In the genomic region with DNA sequence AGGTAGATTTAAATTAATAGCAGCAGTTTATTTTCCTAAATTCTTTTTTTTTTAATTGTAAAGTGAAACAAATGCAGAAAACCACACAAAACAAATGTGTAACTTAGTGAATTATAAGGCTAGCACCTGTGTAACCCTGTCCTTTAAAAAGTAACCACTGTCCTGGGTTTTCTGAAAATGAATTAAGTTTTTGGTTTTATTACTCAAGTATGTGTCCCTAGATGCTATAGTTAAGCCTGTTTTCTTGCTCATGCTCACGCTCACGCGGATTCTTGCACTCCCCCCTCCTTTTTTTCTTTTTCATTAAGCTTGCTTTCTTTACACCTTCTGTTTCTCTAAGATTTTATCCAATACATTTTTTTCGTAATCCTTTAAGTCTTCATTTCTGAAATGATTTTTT, we compare ENCODE assay signal across 20 cellular contexts. TPM values are rescaled to one million over a fixed set of nuclear protein-coding genes. Genes with fewer than 3 reads are reported as not detected.
A peak's percentile ranks its signal among the peaks of the same experiment; 100 is the strongest.
DNase-seq lines count a peak whose midpoint lies in the region; ATAC-seq and TF ChIP-seq lines count a peak whose summit lies in the region.
"Had no signal": no experiment of that assay in that cellular context is flagged by ENCODE, and none has a peak within 500 bp of the region (broad histone marks: within the 10 kb centered on the region; RNA-seq: fewer than 3 reads in every experiment).

No MANE protein-coding gene starts in this region.

- H3K14ac ChIP-seq in H9 (ENCODE audit: insufficient read depth, low read length), result no peak overlapping the region

- H2BK120ac ChIP-seq in H9 (ENCODE audit: low read depth, low read length, poor library complexity, severe bottlenecking), result no peak overlapping the region

- no peak for TF ChIP-seq CTCF in H9 (conservative IDR thresholded peaks at IDR 0.05)
- no peak for TF ChIP-seq CTCF in natural killer cell (IDR thresholded peaks at IDR 0.05)
- no peak for TF ChIP-seq CTCF in stomach (IDR thresholded peaks at IDR 0.05)

- no peak overlapping the region for H3K23ac ChIP-seq in H9 (ENCODE audit: insufficient read length, low read depth, low read length)

- no peak overlapping the region for H2BK12ac ChIP-seq in H9 (ENCODE audit: insufficient read length, low read depth, low read length)

- H3K4me1 ChIP-seq in H9 (ENCODE audit: insufficient read depth, low read length) (no peaks in the 10 kb centered on the region; the same call in 1 of the 2 replicates), stomach (peaks cover 0 to 58% (median 12%) of the 10 kb centered on the region in 4 donors)

- no peak overlapping the region for H3T11ph ChIP-seq in H9 (ENCODE audit: low read length)

- no peak for TF ChIP-seq POLR2A in stomach (IDR thresholded peaks at IDR 0.05)

- CTCF ChIA-PET in activated CD4-positive, alpha-beta T cell treated with anti-CD3 and anti-CD28 coated beads for 36 hours (lab: Charles Lee), result interaction anchor here (1.9 kb wide), 1 partner anchor 20 kb away, joined by 5 read pairs; no protein-coding TSS in a partner anchor

- no peak overlapping the region for H2AK5ac ChIP-seq in H9 (ENCODE audit: insufficient read length, low read length)

- H3K27me3 Mint-ChIP-seq in activated CD4-positive, alpha-beta T cell treated with anti-CD3 and anti-CD28 coated beads for 36 hours, result no peaks in the 10 kb centered on the region
- no peaks in the 10 kb centered on the region for H3K27me3 Mint-ChIP-seq in activated CD4-positive, alpha-beta T cell treated with anti-CD3 and anti-CD28 coated beads, Interleukin-2, amount 10 ng/mL, durations not matched to agents 24 days and 14 days
- H3K27me3 Mint-ChIP-seq in H9 (ENCODE audit: low read depth) (no peaks in the 10 kb centered on the region), natural killer cell (ENCODE audit: low read depth in 2 of 2) (no peaks in the 10 kb centered on the region)
- no peaks in the 10 kb centered on the region for H3K27me3 Mint-ChIP-seq in activated naive CD8-positive, alpha-beta T cell treated with anti-CD3 and anti-CD28 coated beads for 36 hours

- no peak overlapping the region for H4K8ac ChIP-seq in H9 (replicated peaks; ENCODE audit: insufficient read length, low read depth, low read length)

- H3K4me2 ChIP-seq in H9 (ENCODE audit: insufficient read depth, insufficient read length, low read length), result no peak overlapping the region

- TF ChIP-seq EP300 in stomach (IDR thresholded peaks at IDR 0.05), result no peak

- no peaks in the 10 kb centered on the region for H4K20me1 ChIP-seq in H9 (ENCODE audit: control insufficient read depth, insufficient read depth, insufficient read length)

- H3K36me3 Mint-ChIP-seq in activated CD4-positive, alpha-beta T cell treated with anti-CD3 and anti-CD28 coated beads for 36 hours (ENCODE audit: low read depth), result peaks cover 18% of the 10 kb centered on the region
- H3K36me3 Mint-ChIP-seq in activated CD4-positive, alpha-beta T cell treated with anti-CD3 and anti-CD28 coated beads, Interleukin-2, amount 10 ng/mL, durations not matched to agents 24 days and 14 days (ENCODE audit: low read depth), result peaks cover 23% of the 10 kb centered on the region
- no peaks in the 10 kb centered on the region for H3K36me3 Mint-ChIP-seq in H9 (ENCODE audit: insufficient read depth in 1 of 3, low read depth in 3 of 3)
- peaks cover 36% of the 10 kb centered on the region for H3K36me3 Mint-ChIP-seq in activated naive CD8-positive, alpha-beta T cell treated with anti-CD3 and anti-CD28 coated beads for 36 hours
- H3K36me3 Mint-ChIP-seq in natural killer cell, result no peaks in the 10 kb centered on the region

- H3K56ac ChIP-seq in H9 (ENCODE audit: insufficient read length, low read depth, low read length), result no peak overlapping the region

- H3K79me2 ChIP-seq in H9 (ENCODE audit: insufficient read depth, low read length), result peaks cover 21% of the 10 kb centered on the region; the same call in 1 of the 2 replicates

- no peaks in the 10 kb centered on the region for H3K79me1 ChIP-seq in H9 (ENCODE audit: insufficient read depth, low read depth, low read length, poor library complexity, severe bottlenecking)

- no peak overlapping the region for H3K4me3 ChIP-seq in stomach
- H3K4me3 ChIP-seq: heart right ventricle, uterus had no signal

- intact Hi-C loops in activated CD4-positive, alpha-beta T cell treated with anti-CD3 and anti-CD28 coated beads for 36 hours (cut with DNase I, micrococcal nuclease), result no loop called here
- intact Hi-C loops in activated CD4-positive, alpha-beta T cell treated with anti-CD3 and anti-CD28 coated beads, Interleukin-2, amount 10 ng/mL, durations not matched to agents 24 days and 14 days (cut with micrococcal nuclease), result no loop called here
- intact Hi-C loops in natural killer cell (cut with micrococcal nuclease), result no loop called here
- intact Hi-C loops in stomach (cut with DNase I; ENCODE audit: low total_unique reads), result no loop called here

- peak overlapping the region; percentile 55 for H3K27ac Mint-ChIP-seq in activated CD4-positive, alpha-beta T cell treated with anti-CD3 and anti-CD28 coated beads for 36 hours
- no peak overlapping the region for H3K27ac Mint-ChIP-seq in activated CD4-positive, alpha-beta T cell treated with anti-CD3 and anti-CD28 coated beads, Interleukin-2, amount 10 ng/mL, durations not matched to agents 24 days and 14 days
- H3K27ac Mint-ChIP-seq in H9, result peak overlapping the region in 2 of 3 experiments; percentile 31 to 93; a peak in 4 of 7 replicates
- peak overlapping the region; percentile 70 for H3K27ac Mint-ChIP-seq in activated naive CD8-positive, alpha-beta T cell treated with anti-CD3 and anti-CD28 coated beads for 36 hours
- peak overlapping the region; percentile 12 to 18 for H3K27ac Mint-ChIP-seq in natural killer cell
- H3K27ac Mint-ChIP-seq: activated T-helper 2 cell treated with anti-CD3 and anti-CD28 coated beads, Interferon-gamma antibody, Interleukin-2, Interleukin-4, amounts not matched to agents 10 μg/mL and 5 μg/mL and 100 μg/mL, durations not matched to agents 14 hours and 24 hours and 36 hours had no signal

- H3K9me3 ChIP-seq in H9 (ENCODE audit: control insufficient read depth, low read depth, low read length) (no peaks in the 10 kb centered on the region), stomach (no peaks in the 10 kb centered on the region)
- H3K9me3 ChIP-seq: heart right ventricle, uterus had no signal

- H2BK15ac ChIP-seq in H9 (ENCODE audit: low read depth, low read length), result no peak overlapping the region

- H3K4ac ChIP-seq in H9 (ENCODE audit: low read depth, low read length), result no peak overlapping the region

- no peak overlapping the region for H3K27ac ChIP-seq in H9 (ENCODE audit: insufficient read length, low read depth, low read length)
- no peak overlapping the region for H3K27ac ChIP-seq in stomach
- H3K27ac ChIP-seq: uterus had no signal

- H3K4me3 Mint-ChIP-seq in activated CD4-positive, alpha-beta T cell treated with anti-CD3 and anti-CD28 coated beads for 36 hours, result no peak overlapping the region
- H3K4me3 Mint-ChIP-seq in activated CD4-positive, alpha-beta T cell treated with anti-CD3 and anti-CD28 coated beads, Interleukin-2, amount 10 ng/mL, durations not matched to agents 24 days and 14 days, result no peak overlapping the region
- H3K4me3 Mint-ChIP-seq in H9 (no peak overlapping the region; a peak in 1 of 5 replicates), natural killer cell (peak overlapping the region; percentile 70)
- peak overlapping the region; percentile 16 for H3K4me3 Mint-ChIP-seq in activated naive CD8-positive, alpha-beta T cell treated with anti-CD3 and anti-CD28 coated beads for 36 hours

- no peaks in the 10 kb centered on the region for H3K23me2 ChIP-seq in H9 (ENCODE audit: insufficient read length, low read depth, low read length, poor library complexity, severe bottlenecking)

- no peak overlapping the region for H3K9ac ChIP-seq in H9 (ENCODE audit: extremely low read depth, insufficient read length, low read length)

- no peak overlapping the region for H4K5ac ChIP-seq in H9 (ENCODE audit: insufficient read length, low read depth, low read length)

- no peak overlapping the region for H3K18ac ChIP-seq in H9 (ENCODE audit: insufficient read length, low read depth, low read length)

- WGBS in H9 (ENCODE audit: extremely low coverage, insufficient read length, low lambda C conversion rate), result 100% methylated on average over 1 of the region's 4 CpGs
- WGBS in stomach, 5 donors, result 96 to 98% (median 98%) methylated on average over 4 of the region's 4 CpGs

- no peak overlapping the region for H4K91ac ChIP-seq in H9 (ENCODE audit: insufficient read length, low read depth, low read length)

- no peak overlapping the region for H2BK20ac ChIP-seq in H9 (ENCODE audit: low read depth, low read length, poor library complexity, severe bottlenecking)

- H3K36me3 ChIP-seq in stomach, result no peaks in the 10 kb centered on the region
- H3K36me3 ChIP-seq: heart right ventricle, uterus had no signal

- peak; percentile 21 for ATAC-seq in activated CD4-positive, alpha-beta T cell treated with anti-CD3 and anti-CD28 coated beads for 36 hours
- ATAC-seq in natural killer cell, result peak; percentile 41 to 69 (median 64)
- ATAC-seq: heart right ventricle, left ventricle myocardium superior, right cardiac atrium, Right ventricle myocardium inferior had no signal

- no peak overlapping the region for H2BK5ac ChIP-seq in H9 (ENCODE audit: insufficient read length, low read length)

- H3K27me3 ChIP-seq in H9 (ENCODE audit: insufficient read depth, low read length), result no peaks in the 10 kb centered on the region
- no peaks in the 10 kb centered on the region for H3K27me3 ChIP-seq in stomach
- H3K27me3 ChIP-seq: heart right ventricle, uterus had no signal

- no peak overlapping the region for H2AFZ ChIP-seq in H9 (ENCODE audit: low read length)

- peaks cover 74% of the 10 kb centered on the region for H3K4me1 Mint-ChIP-seq in activated CD4-positive, alpha-beta T cell treated with anti-CD3 and anti-CD28 coated beads for 36 hours
- H3K4me1 Mint-ChIP-seq in activated CD4-positive, alpha-beta T cell treated with anti-CD3 and anti-CD28 coated beads, Interleukin-2, amount 10 ng/mL, durations not matched to agents 24 days and 14 days, result peaks cover 49% of the 10 kb centered on the region
- H3K4me1 Mint-ChIP-seq in H9 (peaks cover 46 to 57% of the 10 kb centered on the region in 2 experiments), natural killer cell (peaks cover 58 to 70% of the 10 kb centered on the region in 2 donors)
- peaks cover 58% of the 10 kb centered on the region for H3K4me1 Mint-ChIP-seq in activated naive CD8-positive, alpha-beta T cell treated with anti-CD3 and anti-CD28 coated beads for 36 hours

- no peak for DNase-seq in activated CD4-positive, alpha-beta T cell treated with anti-CD3 and anti-CD28 coated beads for 36 hours
- no peak for DNase-seq in activated CD4-positive, alpha-beta T cell treated with anti-CD3 and anti-CD28 coated beads, Interleukin-2, amount 10 ng/mL, durations not matched to agents 24 days and 14 days
- DNase-seq in H9 (no peak), natural killer cell (no peak), NCI-H345 (lab: John Stamatoyannopoulos, UW) (no peak), stomach (no peak), SHP77 (lab: John Stamatoyannopoulos, UW) (no peak)
- DNase-seq in activated naive CD8-positive, alpha-beta T cell treated with anti-CD3 and anti-CD28 coated beads for 36 hours, result no peak
- DNase-seq: activated CD4-positive, alpha-beta T cell treated with anti-CD3 and anti-CD28 coated beads, Interleukin-2, amount 50 U/mL, for 48 hours; amniotic stem cell; dermis blood vessel endothelial cell; heart right ventricle; left ventricle myocardium superior; NCI-H146; NCI-H2171 treated with DMSO at 0.1 percent for 48 hours; NCI-H69; right cardiac atrium; uterus had no signal

- H3K9me3 Mint-ChIP-seq in activated CD4-positive, alpha-beta T cell treated with anti-CD3 and anti-CD28 coated beads for 36 hours (ENCODE audit: low read depth), result no peaks in the 10 kb centered on the region
- H3K9me3 Mint-ChIP-seq in activated CD4-positive, alpha-beta T cell treated with anti-CD3 and anti-CD28 coated beads, Interleukin-2, amount 10 ng/mL, durations not matched to agents 24 days and 14 days, result peaks cover 5% of the 10 kb centered on the region
- H3K9me3 Mint-ChIP-seq in H9 (no peaks in the 10 kb centered on the region), natural killer cell (no peaks in the 10 kb centered on the region)
- H3K9me3 Mint-ChIP-seq in activated naive CD8-positive, alpha-beta T cell treated with anti-CD3 and anti-CD28 coated beads for 36 hours, result peaks cover 5% of the 10 kb centered on the region

- POLR2A ChIA-PET in activated CD4-positive, alpha-beta T cell treated with anti-CD3 and anti-CD28 coated beads for 36 hours (lab: Charles Lee), result no interaction called here

RNA-seq across cellular contexts. Expression of a gene that starts 7.8 kb away (rescaled TPM):
- 10 to 100 TPM; 42.3 to 49.5 TPM for total RNA-seq in activated CD4-positive, alpha-beta T cell treated with anti-CD3 and anti-CD28 coated beads for 36 hours
- 50.5 and 54.5 TPM in 2 replicates for total RNA-seq in activated CD4-positive, alpha-beta T cell treated with anti-CD3 and anti-CD28 coated beads, Interleukin-2, amount 10 ng/mL, durations not matched to agents 24 days and 14 days
- total RNA-seq in H9 (2021) (21.2 and 22.1 TPM in 2 replicates), natural killer cell (10 to 100 TPM; 58.6 to 71.6 (median 65.9) TPM), stomach (10 to 100 TPM in 4 of 5 donors, 1 to 10 TPM in 1; 9.0 to 71.2 (median 14.7) TPM)
- total RNA-seq in activated naive CD8-positive, alpha-beta T cell treated with anti-CD3 and anti-CD28 coated beads for 36 hours, result 10 to 100 TPM; 54.7 to 55.9 TPM
- polyA plus RNA-seq in stomach, result 1 to 10 TPM; 2.6 to 4.9 (median 2.9) TPM

Comparison
In these comparisons a context has a peak if more than half of its experiments do, and no peak if none do; other contexts are left out.
1. H3K4me3 Mint-ChIP-seq: peak in activated naive CD8-positive, alpha-beta T cell treated with anti-CD3 and anti-CD28 coated beads for 36 hours (single experiment) and natural killer cell (single experiment); none in activated CD4-positive, alpha-beta T cell treated with anti-CD3 and anti-CD28 coated beads for 36 hours (single experiment), activated CD4-positive, alpha-beta T cell treated with anti-CD3 and anti-CD28 coated beads, Interleukin-2, amount 10 ng/mL, durations not matched to agents 24 days and 14 days (single experiment) and H9 (0 of 2).